Comparison of ENCODE assay signal across 8 cellular contexts in genomic region chr3:136250862-136251460, GRCh38. TPM values are rescaled to one million over a fixed set of nuclear protein-coding genes. Genes with fewer than 3 reads are reported as not detected.
DNase-seq lines count a peak whose midpoint lies in the region; ATAC-seq and TF ChIP-seq lines count a peak whose summit lies in the region.

No MANE protein-coding gene starts in this region.

- H3K4me1 ChIP-seq in BE2C, result no peaks in the 10 kb centered on the region
- peaks cover 10% of the 10 kb centered on the region for H3K4me1 ChIP-seq in iPS-15b (ENCODE audit: control insufficient read depth, insufficient read depth, low read length)
- H3K4me1 ChIP-seq in sigmoid colon, result peaks cover 0 to 18% (median 15%) of the 10 kb centered on the region in 4 donors

- H3K4me3 ChIP-seq in BE2C (ENCODE audit: low read depth, low read length), result peak overlapping the region; percentile 73
- peak overlapping the region; percentile 84 for H3K4me3 ChIP-seq in brain microvascular endothelial cell (ENCODE audit: low read depth, low read length)
- peak overlapping the region; percentile 84 for H3K4me3 ChIP-seq in iPS-15b (ENCODE audit: low read depth, low read length)
- peak overlapping the region; percentile 66 to 72 (median 68) for H3K4me3 ChIP-seq in sigmoid colon

- WGBS in sigmoid colon, 2 donors, result 26 to 28% methylated on average over 19 of the region's 19 CpGs

- intact Hi-C loops in sigmoid colon (cut with DNase I), result loop anchor here (1.0 to 10.0 kb wide), 5 partner anchors 55 to 764 kb away; partner anchors contain the start of genes MSL2 and PPP2R3A

- H3K27me3 ChIP-seq in BE2C (no peaks in the 10 kb centered on the region), brain microvascular endothelial cell (replicated peaks) (no peaks in the 10 kb centered on the region), iPS-15b (ENCODE audit: control insufficient read depth, insufficient read depth, low read length) (no peaks in the 10 kb centered on the region), sigmoid colon (no peaks in the 10 kb centered on the region)

- H3K9me3 ChIP-seq in BE2C, result no peaks in the 10 kb centered on the region
- no peaks in the 10 kb centered on the region for H3K9me3 ChIP-seq in iPS-15b (ENCODE audit: control insufficient read depth, insufficient read depth, low read length)
- no peaks in the 10 kb centered on the region for H3K9me3 ChIP-seq in sigmoid colon

- H3K9ac ChIP-seq in iPS-15b (ENCODE audit: low read depth, low read length), result peak overlapping the region; percentile 76

- H3K36me3 ChIP-seq in BE2C (no peaks in the 10 kb centered on the region), brain microvascular endothelial cell (replicated peaks) (no peaks in the 10 kb centered on the region), iPS-15b (ENCODE audit: control insufficient read depth, insufficient read depth, low read length) (peaks cover 4% of the 10 kb centered on the region), sigmoid colon (peaks cover 0 to 6% (median 1%) of the 10 kb centered on the region in 4 donors)

- H3K27ac ChIP-seq in brain microvascular endothelial cell (no peak overlapping the region), sigmoid colon (peak overlapping the region; percentile 89 to 93 (median 92))

- ATAC-seq in GM19351 (IDR thresholded peaks at IDR 0.05; ENCODE audit: unreplicated experiment), result peak; percentile 31
- ATAC-seq in SK-N-SH treated with all-trans-retinoic acid at 6 μM for 48 hours, result peak; percentile 60
- ATAC-seq in GM18858 (IDR thresholded peaks at IDR 0.05; ENCODE audit: unreplicated experiment), result no peak

- no peak for TF ChIP-seq POLR2A in sigmoid colon (IDR thresholded peaks at IDR 0.05)

- no peak for TF ChIP-seq EP300 in sigmoid colon (IDR thresholded peaks at IDR 0.05)

- peak; percentile 44 for TF ChIP-seq CTCF in BE2C (IDR thresholded peaks at IDR 0.05; ENCODE audit: low read depth, low read length)
- peak; percentile 50 for TF ChIP-seq CTCF in brain microvascular endothelial cell (IDR thresholded peaks at IDR 0.05; ENCODE audit: low read depth, low read length, missing control alignments)
- TF ChIP-seq CTCF in sigmoid colon (IDR thresholded peaks at IDR 0.05), result no peak

- DNase-seq in BE2C (peak; percentile 64), M059J (ENCODE audit: low read depth) (peak; percentile 66), brain microvascular endothelial cell (peak; percentile 35), sigmoid colon (peak; percentile 83)

- in situ Hi-C loops in brain microvascular endothelial cell (cut with HindIII; ENCODE audit: low pct_ligation_motif_present, low sequenced_read_pairs), result no loop called here

TF ChIP-seq in SK-N-SH treated with all-trans-retinoic acid at 6 μM for 48 hours, 23 proteins besides CTCF, POLR2A, EP300 and RAD21 (continues in another document):
- TF ChIP-seq OSR1 (CRISPR knock-in tag; IDR thresholded peaks at IDR 0.05), result no peak
- no peak for TF ChIP-seq ZFP30 (CRISPR knock-in tag; IDR thresholded peaks at IDR 0.05)
- 0 out of 2 replicates have a peak, but pooled peaks have one; percentile 34 for TF ChIP-seq ZFP3 (CRISPR knock-in tag; IDR thresholded peaks at IDR 0.05)
- no peak for TF ChIP-seq TOX (CRISPR knock-in tag; IDR thresholded peaks at IDR 0.05; ENCODE audit: borderline replicate concordance)
- TF ChIP-seq BACH2 (CRISPR knock-in tag; IDR thresholded peaks at IDR 0.05; ENCODE audit: borderline replicate concordance), result no peak
- no peak for TF ChIP-seq ESRRG (CRISPR knock-in tag; IDR thresholded peaks at IDR 0.05)
- no peak for TF ChIP-seq PPARA (CRISPR knock-in tag; IDR thresholded peaks at IDR 0.05; ENCODE audit: borderline replicate concordance)
- TF ChIP-seq TCF4 (CRISPR knock-in tag; IDR thresholded peaks at IDR 0.05; ENCODE audit: borderline replicate concordance), result 0 out of 2 replicates have a peak, but pooled peaks have one; percentile 16
- no peak for TF ChIP-seq CSRNP3 (CRISPR knock-in tag; IDR thresholded peaks at IDR 0.05)
- no peak for TF ChIP-seq POU6F1 (CRISPR knock-in tag; IDR thresholded peaks at IDR 0.05; ENCODE audit: borderline replicate concordance, low read depth)
- TF ChIP-seq CREB5 (CRISPR knock-in tag; IDR thresholded peaks at IDR 0.05; ENCODE audit: low read depth), result no peak
- no peak for TF ChIP-seq RARB (CRISPR knock-in tag; IDR thresholded peaks at IDR 0.05)
- TF ChIP-seq ARNTL (CRISPR knock-in tag; IDR thresholded peaks at IDR 0.05; ENCODE audit: borderline replicate concordance, low read depth), result peak; percentile 43; the same call in 1 of the 2 replicates
- no peak for TF ChIP-seq ZNF70 (CRISPR knock-in tag; IDR thresholded peaks at IDR 0.05)
- TF ChIP-seq ISL1 (CRISPR knock-in tag; IDR thresholded peaks at IDR 0.05), result no peak
- no peak for TF ChIP-seq ZNF565 (CRISPR knock-in tag; conservative IDR thresholded peaks at IDR 0.05; ENCODE audit: low read depth)
- no peak for TF ChIP-seq ZNF8 (CRISPR knock-in tag; IDR thresholded peaks at IDR 0.05)
- TF ChIP-seq TSHZ2 (CRISPR knock-in tag; IDR thresholded peaks at IDR 0.05), result 0 out of 2 replicates have a peak, but pooled peaks have one; percentile 29
- TF ChIP-seq GLIS3 (CRISPR knock-in tag; IDR thresholded peaks at IDR 0.05), result no peak
- no peak for TF ChIP-seq SNAI2 (CRISPR knock-in tag; IDR thresholded peaks at IDR 0.05)

RNA-seq across cellular contexts. Expression of gene PCCB, which starts 0.8 kb away (rescaled TPM):
- 36.5 TPM for polyA plus RNA-seq in BE2C (2012; ENCODE audit: insufficient read depth, insufficient read length, low read depth)
- total RNA-seq in M059J (2014; rRNA removed; shearing (Covaris generic)), result 67.3 and 68.9 TPM in 2 replicates
- total RNA-seq in sigmoid colon, result 10 to 100 TPM; 24.8 to 33.9 (median 29.0) TPM
- polyA plus RNA-seq in sigmoid colon, result 10 to 100 TPM; 31.2 to 64.3 (median 32.9) TPM

RNA-seq across cellular contexts. Expression of gene MSL2, which starts 54.8 kb away (rescaled TPM):
- polyA plus RNA-seq in BE2C (2012; ENCODE audit: insufficient read depth, insufficient read length, low read depth), result 25.0 TPM
- total RNA-seq in M059J (2014; rRNA removed; shearing (Covaris generic)), result 17.5 and 19.2 TPM in 2 replicates
- total RNA-seq in sigmoid colon, result 10 to 100 TPM; 18.7 to 23.9 (median 20.8) TPM
- 10 to 100 TPM in 1 of 3 donors, 1 to 10 TPM in 2; 3.2 to 13.1 (median 3.6) TPM for polyA plus RNA-seq in sigmoid colon

Comparison
In these comparisons a context has a peak if more than half of its experiments do, and no peak if none do; other contexts are left out.
1. CTCF ChIP-seq: peak in BE2C (single experiment) and brain microvascular endothelial cell (single experiment); none in sigmoid colon (0 of 4).
2. Peak in every context shown above with its lines, with median percentiles within 50 percentile points of each other: DNase-seq and H3K4me3 ChIP-seq.